Comparison of ENCODE assay signal across 28 cellular contexts in the genomic region with DNA sequence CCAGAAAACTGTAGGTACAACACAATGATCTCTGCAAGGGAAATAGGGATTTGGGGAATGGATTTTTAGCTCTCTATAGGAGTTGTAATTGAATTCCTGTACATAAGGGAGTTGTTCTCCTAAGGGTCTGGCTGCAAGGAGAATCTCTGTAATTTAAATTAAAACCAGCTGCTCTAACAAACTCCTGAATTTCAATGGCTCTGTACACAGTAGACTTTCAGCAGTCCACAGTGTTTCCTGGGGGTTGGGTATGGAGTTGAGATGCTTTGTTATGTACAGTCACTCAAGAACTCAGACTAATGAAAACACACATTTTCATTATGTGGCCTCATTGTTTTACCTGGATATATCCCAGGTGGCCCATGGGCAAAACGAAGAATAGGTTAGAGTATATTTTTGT.
A peak's percentile ranks its signal among the peaks of the same experiment; 100 is the strongest.
DNase-seq lines count a peak whose midpoint lies in the region; TF ChIP-seq lines count a peak whose summit lies in the region.
"Had no signal": no experiment of that assay in that cellular context is flagged by ENCODE, and none has a peak within 500 bp of the region (broad histone marks: within the 10 kb centered on the region; RNA-seq: fewer than 3 reads in every experiment).

No MANE protein-coding gene starts in this region.

- TF ChIP-seq CTCF in OCI-LY7 (conservative IDR thresholded peaks at IDR 0.05; ENCODE audit: low read length) (no peak), brain (conservative IDR thresholded peaks at IDR 0.05) (no peak), nephron (IDR thresholded peaks at IDR 0.05; ENCODE audit: unreplicated experiment in 3 of 3) (no peak), prostate gland (IDR thresholded peaks at IDR 0.05) (no peak)

- no peaks in the 10 kb centered on the region for H3K36me3 Mint-ChIP-seq in brain
- no peaks in the 10 kb centered on the region for H3K36me3 Mint-ChIP-seq in nephron (ENCODE audit: low read depth)
- H3K36me3 Mint-ChIP-seq: activated naive CD4-positive, alpha-beta T cell treated with anti-CD3 and anti-CD28 coated beads, Interleukin-2, amount 50 U/mL, for 72 hours; naive B cell had no signal

- WGBS in prostate gland, result 62% methylated on average over 1 of the region's 1 CpG

- CTCF ChIA-PET in OCI-LY7 (lab: Charles Lee; ENCODE audit: unreplicated experiment), result no interaction called here

- H3K4me1 Mint-ChIP-seq in brain (peaks cover 44% of the 10 kb centered on the region), nephron (peaks cover 46% of the 10 kb centered on the region)
- H3K4me1 Mint-ChIP-seq: activated CD4-positive, alpha-beta T cell treated with anti-CD3 and anti-CD28 coated beads for 36 hours; naive B cell had no signal

- DNase-seq in GM03348 (ENCODE audit: low spot score) (peak; percentile 11), OCI-LY7 (ENCODE audit: low spot score) (no peak), SW480 (ENCODE audit: low spot score) (no peak), prostate gland (ENCODE audit: low spot score) (no peak), midbrain (lab: John Stamatoyannopoulos, UW) (no peak)
- DNase-seq in activated CD4-positive, alpha-beta T cell treated with anti-CD3 and anti-CD28 coated beads for 48 hours, result no peak
- DNase-seq: activated CD4-positive, alpha-beta T cell treated with anti-CD3 and anti-CD28 coated beads for 36 hours; activated CD8-positive, alpha-beta memory T cell treated with anti-CD3 and anti-CD28 coated beads for 24 hours; activated effector memory CD4-positive, alpha-beta T cell treated with Interleukin-2 at 50 U/mL for 16 hours; activated T-cell treated with anti-CD3 and anti-CD28 coated beads for 4 hours; colonic mucosa; effector CD8-positive, alpha-beta T cell; kidney; naive B cell; NCI-H1048; NCI-H2171 treated with DMSO at 0.1 percent for 48 hours; NCI-H524; NK-92 treated with Interleukin-12 subunit alpha and Interleukin-12 subunit beta, amount 100 ng/mL, for 24 hours; PC-3; psoas muscle; stimulated activated CD4-positive, alpha-beta T cell treated with anti-CD3 and anti-CD28 coated beads, Interleukin-4, amount 100 ng/mL, for 1 hour; T-helper 9 cell; tibial artery had no signal

- H2AFZ ChIP-seq in OCI-LY7 (ENCODE audit: low read length), result peak overlapping the region; percentile 24; the same call in 1 of the 2 replicates

- H3K4me3 Mint-ChIP-seq in brain, result peak overlapping the region in 2 of 5 experiments; percentile 4 to 20
- peak overlapping the region in 1 of 3 experiments; percentile 5 for H3K4me3 Mint-ChIP-seq in nephron
- H3K4me3 Mint-ChIP-seq: activated CD4-positive, alpha-beta T cell treated with anti-CD3 and anti-CD28 coated beads for 36 hours; naive B cell had no signal

- H3K4me3 ChIP-seq in OCI-LY7 (ENCODE audit: low read depth, low read length, poor library complexity, severe bottlenecking), result no peak overlapping the region
- H3K4me3 ChIP-seq in prostate gland, result no peak overlapping the region
- H3K4me3 ChIP-seq: BLaER1, colonic mucosa, psoas muscle, tibial artery had no signal

- H3K9me2 ChIP-seq in OCI-LY7 (ENCODE audit: insufficient read depth, low read length), result no peaks in the 10 kb centered on the region

- no peaks in the 10 kb centered on the region for H3K9me3 Mint-ChIP-seq in brain
- H3K9me3 Mint-ChIP-seq in nephron, result no peaks in the 10 kb centered on the region

- H3K27ac ChIP-seq in OCI-LY7 (ENCODE audit: low read depth, low read length, poor library complexity, severe bottlenecking), result no peak overlapping the region
- no peak overlapping the region for H3K27ac ChIP-seq in prostate gland
- H3K27ac ChIP-seq: BLaER1, colonic mucosa, epithelial cell of prostate, psoas muscle, tibial artery had no signal

- BruUV-seq in OCI-LY7 (replicated peaks; lab: Mats Ljungman, UMichigan), result no TSS peak

- H3K27me3 ChIP-seq in prostate gland (replicated peaks; ENCODE audit: insufficient read depth), result no peaks in the 10 kb centered on the region
- H3K27me3 ChIP-seq: BLaER1, colonic mucosa, tibial artery had no signal

- TF ChIP-seq POLR2A in prostate gland (IDR thresholded peaks at IDR 0.05), result no peak

- intact Hi-C loops in OCI-LY7 (cut with micrococcal nuclease; ENCODE audit: unreplicated experiment) (no loop called here), prostate gland (cut with DNase I) (loop anchor here (5.0 kb wide), 1 partner anchor 772 kb away; no protein-coding TSS in a partner anchor)

- H3K79me2 ChIP-seq in OCI-LY7 (ENCODE audit: insufficient read depth, low read depth, low read length), result no peaks in the 10 kb centered on the region

- POLR2A ChIA-PET in OCI-LY7 (lab: Charles Lee), result interaction anchor here (0.7 to 0.9 kb wide), 2 partner anchors 12 to 231 kb away, joined by 3 read pairs; no protein-coding TSS in a partner anchor

- no peaks in the 10 kb centered on the region for H3K36me3 ChIP-seq in OCI-LY7 (ENCODE audit: insufficient read depth, low read length)
- H3K36me3 ChIP-seq in prostate gland, result no peaks in the 10 kb centered on the region
- H3K36me3 ChIP-seq: BLaER1, colonic mucosa, tibial artery had no signal

- H3K9me3 ChIP-seq in OCI-LY7 (ENCODE audit: low read length), result no peaks in the 10 kb centered on the region
- no peaks in the 10 kb centered on the region for H3K9me3 ChIP-seq in prostate gland
- H3K9me3 ChIP-seq: BLaER1, colonic mucosa, psoas muscle, tibial artery had no signal

- H4K20me1 ChIP-seq in OCI-LY7 (ENCODE audit: insufficient read depth, low read length), result no peaks in the 10 kb centered on the region
- H4K20me1 ChIP-seq: BLaER1 had no signal

- H3K27ac Mint-ChIP-seq in brain (peak overlapping the region in 4 of 5 experiments; percentile 6 to 69 (median 38)), nephron (peak overlapping the region; percentile 63 to 85 (median 81))
- H3K27ac Mint-ChIP-seq: activated CD4-positive, alpha-beta T cell treated with anti-CD3 and anti-CD28 coated beads for 36 hours; activated naive CD4-positive, alpha-beta T cell treated with anti-CD3 and anti-CD28 coated beads, Interleukin-2, amount 50 U/mL, for 72 hours; naive B cell had no signal

- no peaks in the 10 kb centered on the region for H3K27me3 Mint-ChIP-seq in brain
- H3K27me3 Mint-ChIP-seq in nephron (ENCODE audit: low read depth), result no peaks in the 10 kb centered on the region
- H3K27me3 Mint-ChIP-seq: activated CD4-positive, alpha-beta T cell treated with anti-CD3 and anti-CD28 coated beads for 36 hours; naive B cell had no signal

- no peaks in the 10 kb centered on the region for H3K4me1 ChIP-seq in OCI-LY7 (ENCODE audit: insufficient read depth, low read length, poor library complexity, severe bottlenecking)
- no peaks in the 10 kb centered on the region for H3K4me1 ChIP-seq in prostate gland (replicated peaks)
- H3K4me1 ChIP-seq: BLaER1, colonic mucosa, psoas muscle had no signal

- H3K4me2 ChIP-seq in OCI-LY7 (ENCODE audit: low read length), result no peak overlapping the region
- H3K4me2 ChIP-seq: BLaER1 had no signal
